Comparison of ENCODE assay signal across 1 cellular context in the genomic region with DNA sequence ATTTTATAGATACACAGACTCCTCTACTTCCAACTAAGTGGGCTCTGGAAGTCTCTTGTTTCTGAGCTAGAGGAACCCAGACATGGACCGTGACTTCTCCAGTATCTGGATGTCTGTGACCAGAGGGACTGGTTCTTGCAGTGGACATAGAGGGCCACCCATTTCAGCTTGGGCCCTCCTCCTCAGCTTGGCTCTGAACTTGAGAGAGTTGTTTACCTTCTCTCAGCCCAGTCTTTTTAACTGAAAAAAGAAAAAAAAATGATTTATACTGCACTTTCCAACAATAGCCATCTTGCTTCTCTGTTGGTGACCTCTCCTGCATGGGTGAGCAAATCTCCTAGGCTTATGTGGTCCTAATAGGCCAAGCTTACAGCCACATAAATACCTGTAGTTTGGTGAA.
TF ChIP-seq lines count a peak whose summit lies in the region.

No MANE protein-coding gene starts in this region.

TF ChIP-seq in SK-N-SH treated with all-trans-retinoic acid at 6 μM for 48 hours, 23 proteins besides CTCF, POLR2A, EP300 and RAD21 (continued from another document):
- TF ChIP-seq, protein P1, sequence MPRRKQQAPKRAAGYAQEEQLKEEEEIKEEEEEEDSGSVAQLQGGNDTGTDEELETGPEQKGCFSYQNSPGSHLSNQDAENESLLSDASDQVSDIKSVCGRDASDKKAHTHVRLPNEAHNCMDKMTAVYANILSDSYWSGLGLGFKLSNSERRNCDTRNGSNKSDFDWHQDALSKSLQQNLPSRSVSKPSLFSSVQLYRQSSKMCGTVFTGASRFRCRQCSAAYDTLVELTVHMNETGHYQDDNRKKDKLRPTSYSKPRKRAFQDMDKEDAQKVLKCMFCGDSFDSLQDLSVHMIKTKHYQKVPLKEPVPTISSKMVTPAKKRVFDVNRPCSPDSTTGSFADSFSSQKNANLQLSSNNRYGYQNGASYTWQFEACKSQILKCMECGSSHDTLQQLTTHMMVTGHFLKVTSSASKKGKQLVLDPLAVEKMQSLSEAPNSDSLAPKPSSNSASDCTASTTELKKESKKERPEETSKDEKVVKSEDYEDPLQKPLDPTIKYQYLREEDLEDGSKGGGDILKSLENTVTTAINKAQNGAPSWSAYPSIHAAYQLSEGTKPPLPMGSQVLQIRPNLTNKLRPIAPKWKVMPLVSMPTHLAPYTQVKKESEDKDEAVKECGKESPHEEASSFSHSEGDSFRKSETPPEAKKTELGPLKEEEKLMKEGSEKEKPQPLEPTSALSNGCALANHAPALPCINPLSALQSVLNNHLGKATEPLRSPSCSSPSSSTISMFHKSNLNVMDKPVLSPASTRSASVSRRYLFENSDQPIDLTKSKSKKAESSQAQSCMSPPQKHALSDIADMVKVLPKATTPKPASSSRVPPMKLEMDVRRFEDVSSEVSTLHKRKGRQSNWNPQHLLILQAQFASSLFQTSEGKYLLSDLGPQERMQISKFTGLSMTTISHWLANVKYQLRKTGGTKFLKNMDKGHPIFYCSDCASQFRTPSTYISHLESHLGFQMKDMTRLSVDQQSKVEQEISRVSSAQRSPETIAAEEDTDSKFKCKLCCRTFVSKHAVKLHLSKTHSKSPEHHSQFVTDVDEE (CRISPR knock-in tag; IDR thresholded peaks at IDR 0.05), result no peak
- no peak for TF ChIP-seq ZFP3 (CRISPR knock-in tag; IDR thresholded peaks at IDR 0.05)
- TF ChIP-seq ESRRG (CRISPR knock-in tag; IDR thresholded peaks at IDR 0.05), result no peak
- TF ChIP-seq RARB (CRISPR knock-in tag; IDR thresholded peaks at IDR 0.05), result no peak
- TF ChIP-seq ZNF70 (CRISPR knock-in tag; IDR thresholded peaks at IDR 0.05), result no peak
- TF ChIP-seq TCF4 (CRISPR knock-in tag; IDR thresholded peaks at IDR 0.05; ENCODE audit: borderline replicate concordance), result no peak
- TF ChIP-seq, protein P2, sequence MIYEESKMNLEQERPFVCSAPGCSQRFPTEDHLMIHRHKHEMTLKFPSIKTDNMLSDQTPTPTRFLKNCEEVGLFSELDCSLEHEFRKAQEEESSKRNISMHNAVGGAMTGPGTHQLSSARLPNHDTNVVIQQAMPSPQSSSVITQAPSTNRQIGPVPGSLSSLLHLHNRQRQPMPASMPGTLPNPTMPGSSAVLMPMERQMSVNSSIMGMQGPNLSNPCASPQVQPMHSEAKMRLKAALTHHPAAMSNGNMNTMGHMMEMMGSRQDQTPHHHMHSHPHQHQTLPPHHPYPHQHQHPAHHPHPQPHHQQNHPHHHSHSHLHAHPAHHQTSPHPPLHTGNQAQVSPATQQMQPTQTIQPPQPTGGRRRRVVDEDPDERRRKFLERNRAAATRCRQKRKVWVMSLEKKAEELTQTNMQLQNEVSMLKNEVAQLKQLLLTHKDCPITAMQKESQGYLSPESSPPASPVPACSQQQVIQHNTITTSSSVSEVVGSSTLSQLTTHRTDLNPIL (CRISPR knock-in tag; IDR thresholded peaks at IDR 0.05; ENCODE audit: low read depth), result no peak
- no peak for TF ChIP-seq ZFP30 (CRISPR knock-in tag; IDR thresholded peaks at IDR 0.05)
- no peak for TF ChIP-seq TOX (CRISPR knock-in tag; IDR thresholded peaks at IDR 0.05; ENCODE audit: borderline replicate concordance)
- TF ChIP-seq PPARA (CRISPR knock-in tag; IDR thresholded peaks at IDR 0.05; ENCODE audit: borderline replicate concordance), result no peak
- TF ChIP-seq, protein P3, sequence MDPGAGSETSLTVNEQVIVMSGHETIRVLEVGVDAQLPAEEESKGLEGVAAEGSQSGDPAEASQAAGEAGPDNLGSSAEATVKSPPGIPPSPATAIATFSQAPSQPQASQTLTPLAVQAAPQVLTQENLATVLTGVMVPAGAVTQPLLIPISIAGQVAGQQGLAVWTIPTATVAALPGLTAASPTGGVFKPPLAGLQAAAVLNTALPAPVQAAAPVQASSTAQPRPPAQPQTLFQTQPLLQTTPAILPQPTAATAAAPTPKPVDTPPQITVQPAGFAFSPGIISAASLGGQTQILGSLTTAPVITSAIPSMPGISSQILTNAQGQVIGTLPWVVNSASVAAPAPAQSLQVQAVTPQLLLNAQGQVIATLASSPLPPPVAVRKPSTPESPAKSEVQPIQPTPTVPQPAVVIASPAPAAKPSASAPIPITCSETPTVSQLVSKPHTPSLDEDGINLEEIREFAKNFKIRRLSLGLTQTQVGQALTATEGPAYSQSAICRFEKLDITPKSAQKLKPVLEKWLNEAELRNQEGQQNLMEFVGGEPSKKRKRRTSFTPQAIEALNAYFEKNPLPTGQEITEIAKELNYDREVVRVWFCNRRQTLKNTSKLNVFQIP (CRISPR knock-in tag; IDR thresholded peaks at IDR 0.05; ENCODE audit: borderline replicate concordance, low read depth), result no peak
- TF ChIP-seq, protein P4, sequence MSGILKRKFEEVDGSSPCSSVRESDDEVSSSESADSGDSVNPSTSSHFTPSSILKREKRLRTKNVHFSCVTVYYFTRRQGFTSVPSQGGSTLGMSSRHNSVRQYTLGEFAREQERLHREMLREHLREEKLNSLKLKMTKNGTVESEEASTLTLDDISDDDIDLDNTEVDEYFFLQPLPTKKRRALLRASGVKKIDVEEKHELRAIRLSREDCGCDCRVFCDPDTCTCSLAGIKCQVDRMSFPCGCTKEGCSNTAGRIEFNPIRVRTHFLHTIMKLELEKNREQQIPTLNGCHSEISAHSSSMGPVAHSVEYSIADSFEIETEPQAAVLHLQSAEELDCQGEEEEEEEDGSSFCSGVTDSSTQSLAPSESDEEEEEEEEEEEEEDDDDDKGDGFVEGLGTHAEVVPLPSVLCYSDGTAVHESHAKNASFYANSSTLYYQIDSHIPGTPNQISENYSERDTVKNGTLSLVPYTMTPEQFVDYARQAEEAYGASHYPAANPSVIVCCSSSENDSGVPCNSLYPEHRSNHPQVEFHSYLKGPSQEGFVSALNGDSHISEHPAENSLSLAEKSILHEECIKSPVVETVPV (CRISPR knock-in tag; IDR thresholded peaks at IDR 0.05), result no peak
